In the genomic region with DNA sequence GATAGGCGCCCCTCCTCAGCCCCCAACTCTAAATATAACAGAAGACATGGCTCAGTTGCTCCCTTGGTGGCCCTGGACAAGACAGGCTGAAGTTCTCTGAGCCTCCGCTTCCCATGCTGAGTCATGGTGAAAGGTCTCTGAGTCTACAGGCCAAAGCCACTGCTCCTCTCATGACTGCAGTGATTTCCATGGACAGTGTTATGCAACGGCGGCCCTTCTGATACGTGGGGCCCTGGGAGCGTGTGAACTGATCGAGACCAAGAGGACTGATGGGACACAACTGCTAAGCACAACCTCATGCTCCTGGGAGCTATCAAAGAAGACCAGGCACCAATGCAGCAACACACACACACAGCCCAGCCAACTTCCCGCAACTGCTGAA, we compare ENCODE assay signal across 15 cellular contexts.
"Had no signal": no experiment of that assay in that cellular context is flagged by ENCODE, and none has a peak within 500 bp of the region (broad histone marks: within the 10 kb centered on the region; RNA-seq: fewer than 3 reads in every experiment).

No MANE protein-coding gene starts in this region.

- DNase-seq: activated B cell treated with CpG ODN at 0.5 μM for 24 hours; activated CD4-positive, alpha-beta T cell treated with anti-CD3 and anti-CD28 coated beads for 48 hours; activated CD8-positive, alpha-beta memory T cell treated with anti-CD3 and anti-CD28 coated beads, Interleukin-2, amount 50 U/mL, for 48 hours; activated CD8-positive, alpha-beta T cell treated with anti-CD3 and anti-CD28 coated beads, Interleukin-2, amount 10 ng/mL, durations not matched to agents 7 days and 5 days; activated naive CD8-positive, alpha-beta T cell treated with anti-CD3 and anti-CD28 coated beads, Interleukin-2, amount 10 ng/mL, durations not matched to agents 7 days and 5 days; activated T-cell treated with anti-CD3 and anti-CD28 coated beads, Interleukin-2, amount 50 U/mL, for 72 hours; aorta; natural killer cell; small intestine; stimulated activated CD4-positive, alpha-beta T cell treated with anti-CD3 and anti-CD28 coated beads, Interleukin-4, amount 100 ng/mL, for 4 hours; stimulated activated CD8-positive, alpha-beta memory T cell treated with anti-CD3 and anti-CD28 coated beads, Interleukin-4, amount 100 ng/mL, for 48 hours; stimulated activated naive CD8-positive, alpha-beta T cell treated with anti-CD3 and anti-CD28 coated beads, Interleukin-15, Interleukin-2, amounts not matched to agents 100 U/mL and 50 U/mL, for 24 hours; trophoblast cell had no signal

- H3K4me3 Mint-ChIP-seq: activated B cell treated with CpG ODN at 0.5 μM for 24 hours; activated CD8-positive, alpha-beta T cell treated with anti-CD3 and anti-CD28 coated beads, Interleukin-2, amount 10 ng/mL, durations not matched to agents 7 days and 5 days; activated naive CD8-positive, alpha-beta T cell treated with anti-CD3 and anti-CD28 coated beads, Interleukin-2, amount 10 ng/mL, durations not matched to agents 7 days and 5 days; activated T-cell treated with anti-CD3 and anti-CD28 coated beads, Interleukin-2, amount 50 U/mL, for 72 hours; natural killer cell; T-helper 1 cell treated with Interleukin-12 subunit alpha and Interleukin-12 subunit beta and Interleukin-4 antibody, amounts not matched to agents 30 μg/mL and 1 μg/mL, for 36 hours had no signal

- H3K27ac Mint-ChIP-seq: activated B cell treated with CpG ODN at 0.5 μM for 24 hours; activated CD8-positive, alpha-beta T cell treated with anti-CD3 and anti-CD28 coated beads, Interleukin-2, amount 10 ng/mL, durations not matched to agents 7 days and 5 days; activated naive CD8-positive, alpha-beta T cell treated with anti-CD3 and anti-CD28 coated beads, Interleukin-2, amount 10 ng/mL, durations not matched to agents 7 days and 5 days; activated T-cell treated with anti-CD3 and anti-CD28 coated beads, Interleukin-2, amount 50 U/mL, for 72 hours; natural killer cell; T-helper 1 cell treated with Interleukin-12 subunit alpha and Interleukin-12 subunit beta and Interleukin-4 antibody, amounts not matched to agents 30 μg/mL and 1 μg/mL, for 36 hours had no signal

- H3K27me3 Mint-ChIP-seq: activated B cell treated with CpG ODN at 0.5 μM for 24 hours; activated naive CD8-positive, alpha-beta T cell treated with anti-CD3 and anti-CD28 coated beads, Interleukin-2, amount 10 ng/mL, durations not matched to agents 7 days and 5 days had no signal

- H3K9me3 ChIP-seq: gastroesophageal sphincter had no signal

- ATAC-seq: activated T-cell treated with anti-CD3 and anti-CD28 coated beads, Interleukin-2, amount 50 U/mL, for 72 hours; gastroesophageal sphincter; natural killer cell; stimulated activated naive CD8-positive, alpha-beta T cell treated with anti-CD3 and anti-CD28 coated beads, Interleukin-15, Interleukin-2, amounts not matched to agents 100 U/mL and 50 U/mL, for 24 hours had no signal

- H3K9me3 Mint-ChIP-seq: activated B cell treated with CpG ODN at 0.5 μM for 24 hours; activated naive CD8-positive, alpha-beta T cell treated with anti-CD3 and anti-CD28 coated beads, Interleukin-2, amount 10 ng/mL, durations not matched to agents 7 days and 5 days; activated T-cell treated with anti-CD3 and anti-CD28 coated beads, Interleukin-2, amount 50 U/mL, for 72 hours; natural killer cell; T-helper 1 cell treated with Interleukin-12 subunit alpha and Interleukin-12 subunit beta and Interleukin-4 antibody, amounts not matched to agents 30 μg/mL and 1 μg/mL, for 36 hours had no signal

- H3K27me3 ChIP-seq: gastroesophageal sphincter had no signal

- H3K36me3 Mint-ChIP-seq: natural killer cell had no signal

- H3K4me3 ChIP-seq: gastroesophageal sphincter had no signal

- H3K4me1 Mint-ChIP-seq: activated B cell treated with CpG ODN at 0.5 μM for 24 hours had no signal

- H3K27ac ChIP-seq: gastroesophageal sphincter had no signal
